ENCODE assay signal across 8 cellular contexts in the genomic region with DNA sequence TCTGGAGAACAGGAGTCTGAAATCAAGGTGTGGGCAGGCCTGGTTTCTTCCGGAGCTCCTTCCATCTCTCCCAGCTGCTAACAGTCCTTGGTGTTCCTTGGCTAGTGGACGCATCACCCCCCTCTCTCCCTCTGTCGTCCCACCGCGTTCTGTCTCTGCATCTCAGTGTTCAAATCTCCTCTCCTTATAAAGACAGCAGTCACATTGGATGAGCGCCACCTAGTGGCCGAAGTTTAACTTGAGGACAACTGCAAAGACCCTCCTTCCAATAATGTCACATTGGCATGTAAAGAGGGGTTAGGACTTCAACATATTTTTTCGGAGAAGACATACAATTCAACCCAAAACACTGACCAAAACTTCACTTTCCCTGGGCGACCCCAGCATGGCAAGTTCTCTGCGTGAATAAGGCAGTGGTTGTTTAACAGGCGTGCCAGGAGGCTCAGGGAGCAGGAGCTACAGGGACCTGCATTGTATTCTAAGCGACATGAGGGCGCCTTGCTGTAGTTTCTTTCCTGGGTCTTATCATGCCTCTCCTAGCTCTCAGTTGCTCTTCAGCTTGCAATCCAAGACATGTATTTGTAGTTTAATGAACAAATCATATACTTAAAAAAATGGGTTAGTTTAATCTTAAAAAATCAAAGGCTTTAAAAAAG. TPM values are rescaled to one million over a fixed set of nuclear protein-coding genes. Genes with fewer than 3 reads are reported as not detected.
DNase-seq lines count a peak whose midpoint lies in the region; ATAC-seq and TF ChIP-seq lines count a peak whose summit lies in the region.

No MANE protein-coding gene starts in this region.

- H3K4me3 Mint-ChIP-seq in activated B cell treated with CpG ODN at 0.5 μM for 24 hours (no peak overlapping the region), chondrocyte (ENCODE audit: unreplicated experiment) (no peak overlapping the region)

- CTCF ChIA-PET in activated B cell treated with CpG ODN at 0.5 μM for 24 hours (lab: Charles Lee): interaction anchor here (0.9 to 4.0 kb wide), 12 partner anchors 9 to 1130 kb away, joined by 3 to 32 read pairs (median 5); no protein-coding TSS in a partner anchor

- H3K27me3 ChIP-seq in lower lobe of right lung (ENCODE audit: low read depth): no peaks in the 10 kb centered on the region

- TF ChIP-seq CTCF in 22Rv1 (IDR thresholded peaks at IDR 0.05): peak; percentile 88
- no peak for TF ChIP-seq CTCF in activated B cell treated with CpG ODN at 0.5 μM for 24 hours (IDR thresholded peaks at IDR 0.05)
- peak; percentile 98 for TF ChIP-seq CTCF in chondrocyte (IDR thresholded peaks at IDR 0.05)
- peak; percentile 82 for TF ChIP-seq CTCF in lower lobe of right lung (IDR thresholded peaks at IDR 0.05)

- H3K4me1 ChIP-seq in lower lobe of right lung: peaks cover 24% of the 10 kb centered on the region

- H3K9me3 ChIP-seq in lower lobe of right lung: no peaks in the 10 kb centered on the region

- no peaks in the 10 kb centered on the region for H3K9me3 Mint-ChIP-seq in activated B cell treated with CpG ODN at 0.5 μM for 24 hours
- no peaks in the 10 kb centered on the region for H3K9me3 Mint-ChIP-seq in chondrocyte (ENCODE audit: low read depth)

- POLR2A ChIA-PET in activated B cell treated with CpG ODN at 0.5 μM for 24 hours (lab: Charles Lee): no interaction called here

- H3K36me3 ChIP-seq in lower lobe of right lung: no peaks in the 10 kb centered on the region

- H3K27ac Mint-ChIP-seq in activated B cell treated with CpG ODN at 0.5 μM for 24 hours (no peak overlapping the region), chondrocyte (ENCODE audit: unreplicated experiment) (peak overlapping the region; percentile 28)

- H3K27ac ChIP-seq in 22Rv1: no peak overlapping the region
- H3K27ac ChIP-seq in lower lobe of right lung: no peak overlapping the region

- H3K4me1 Mint-ChIP-seq in activated B cell treated with CpG ODN at 0.5 μM for 24 hours (peaks cover 7% of the 10 kb centered on the region), chondrocyte (ENCODE audit: low read depth) (peaks cover 68% of the 10 kb centered on the region)

- H3K27me3 Mint-ChIP-seq in activated B cell treated with CpG ODN at 0.5 μM for 24 hours: peaks cover 3% of the 10 kb centered on the region
- no peaks in the 10 kb centered on the region for H3K27me3 Mint-ChIP-seq in chondrocyte (ENCODE audit: low read depth)

- H3K36me3 Mint-ChIP-seq in activated B cell treated with CpG ODN at 0.5 μM for 24 hours (ENCODE audit: low read depth) (no peaks in the 10 kb centered on the region), chondrocyte (ENCODE audit: low read depth) (no peaks in the 10 kb centered on the region)

- ATAC-seq in GM18498 (IDR thresholded peaks at IDR 0.05; ENCODE audit: unreplicated experiment) (peak; percentile 78), HG03139 (IDR thresholded peaks at IDR 0.05; ENCODE audit: unreplicated experiment) (peak; percentile 63), activated B cell treated with CpG ODN at 0.5 μM for 24 hours (ENCODE audit: low read depth) (peak; percentile 37), lower lobe of right lung (peak; percentile 66 to 86)

- H3K4me3 ChIP-seq in lower lobe of right lung: no peak overlapping the region

- intact Hi-C loops in activated B cell treated with CpG ODN at 0.5 μM for 24 hours (cut with micrococcal nuclease): loop anchor here (1.0 to 5.0 kb wide), 2 partner anchors 257 to 398 kb away; no protein-coding TSS in a partner anchor
- intact Hi-C loops in lower lobe of right lung (cut with DNase I): loop anchor here (10.0 kb wide), 1 partner anchor 395 kb away; no protein-coding TSS in a partner anchor

- peak; percentile 65 for DNase-seq in NCI-H345 treated with DMSO at 0.1 percent for 48 hours (lab: John Stamatoyannopoulos, UW; ENCODE audit: unreplicated experiment)
- peak; percentile 44 for DNase-seq in activated B cell treated with CpG ODN at 0.5 μM for 24 hours
- no peak for DNase-seq in chondrocyte (ENCODE audit: low spot score)
- DNase-seq in lower lobe of right lung: peak; percentile 77
- peak; percentile 52 for DNase-seq in stimulated activated CD8-positive, alpha-beta memory T cell treated with anti-CD3 and anti-CD28 coated beads, Interleukin-15, amount 100 ng/mL, for 24 hours (ENCODE audit: low read depth)

RNA-seq across cellular contexts. Expression of gene BASP1, which starts 27.9 kb away (rescaled TPM):
- total RNA-seq in activated B cell treated with CpG ODN at 0.5 μM for 24 hours: 316 and 318 TPM in 2 replicates
- 181 to 189 TPM (median 182 TPM) in 3 replicates for total RNA-seq in chondrocyte
- 25.8 TPM for total RNA-seq in lower lobe of right lung
